Comparison of ENCODE assay signal across 22 cellular contexts in genomic region chr5:142608094-142608493, GRCh38.
"Had no signal": no experiment of that assay in that cellular context is flagged by ENCODE, and none has a peak within 500 bp of the region (broad histone marks: within the 10 kb centered on the region; RNA-seq: fewer than 3 reads in every experiment).

No MANE protein-coding gene starts in this region.

- H3K36me3 ChIP-seq: colonic mucosa, gastroesophageal sphincter, ovary, suprapubic skin, vagina had no signal

- FAIRE-seq: bronchial epithelial cell had no signal

- DNase-seq: activated CD8-positive, alpha-beta memory T cell treated with anti-CD3 and anti-CD28 coated beads for 24 hours; activated CD8-positive, alpha-beta memory T cell treated with anti-CD3 and anti-CD28 coated beads, Interleukin-2, amount 50 U/mL, for 4 hours; activated naive CD4-positive, alpha-beta T cell; activated naive CD8-positive, alpha-beta T cell treated with anti-CD3 and anti-CD28 coated beads for 36 hours; activated T-cell treated with anti-CD3 and anti-CD28 coated beads, Interleukin-2, amount 50 U/mL, for 24 hours; colonic mucosa; endodermal cell; head of caudate nucleus; hypothalamus; mesenchymal stem cell; natural killer cell; ovary; psoas muscle; right cardiac atrium; stimulated activated CD4-positive, alpha-beta T cell treated with anti-CD3 and anti-CD28 coated beads, Interleukin-12 subunit alpha, Interleukin-12 subunit beta, amount 100 ng/mL, for 4 hours; stimulated activated naive CD8-positive, alpha-beta T cell treated with anti-CD3 and anti-CD28 coated beads, Interleukin-15, amount 100 ng/mL, for 72 hours; T-helper 9 cell; trophoblast cell had no signal

- H3K27ac ChIP-seq: colonic mucosa, gastroesophageal sphincter, ovary, psoas muscle, suprapubic skin, vagina had no signal

- H3K27me3 ChIP-seq: colonic mucosa, gastroesophageal sphincter, ovary, suprapubic skin, vagina had no signal

- H3K4me3 ChIP-seq: colonic mucosa, gastroesophageal sphincter, ovary, psoas muscle, suprapubic skin, vagina had no signal

- H3K4me1 ChIP-seq: colonic mucosa, psoas muscle, suprapubic skin, vagina had no signal

- H3K9me3 ChIP-seq: colonic mucosa, gastroesophageal sphincter, ovary, psoas muscle, suprapubic skin, vagina had no signal
